In genomic region chr4:53702334-53703266, GRCh38 we compare ENCODE assay signal across 8 cellular contexts.
A peak's percentile ranks its signal among the peaks of the same experiment; 100 is the strongest.
DNase-seq lines count a peak whose midpoint lies in the region; ATAC-seq and TF ChIP-seq lines count a peak whose summit lies in the region.

No MANE protein-coding gene starts in this region.

- intact Hi-C loops in natural killer cell (cut with micrococcal nuclease), result loop anchor here (10.0 kb wide), 1 partner anchor 532 kb away; no protein-coding TSS in a partner anchor

- DNase-seq in AG04450 (ENCODE audit: low read depth, low spot score) (no peak), NCI-H128 (lab: John Stamatoyannopoulos, UW; ENCODE audit: unreplicated experiment) (peak; percentile 18), T1000 (lab: John Stamatoyannopoulos, UW) (peak; percentile 64), fibroblast of peridontal ligament (ENCODE audit: extremely low read depth) (peak; percentile 72), natural killer cell (no peak)
- no peak for DNase-seq in stimulated activated CD4-positive, alpha-beta T cell treated with anti-CD3 and anti-CD28 coated beads, Interleukin-15, amount 100 ng/mL, for 24 hours

- peak overlapping the region; percentile 73 for H3K27ac ChIP-seq in AG04450 (ENCODE audit: low read depth, low read length)

- H3K27ac Mint-ChIP-seq in natural killer cell, result peak overlapping the region; percentile 59 to 74

- no peaks in the 10 kb centered on the region for H3K9me3 ChIP-seq in AG04450 (ENCODE audit: control insufficient read depth, insufficient read depth, low read length)

- ATAC-seq in GM18499 (IDR thresholded peaks at IDR 0.05; ENCODE audit: insufficient read depth, unreplicated experiment) (peak; percentile 61), HG02759 (IDR thresholded peaks at IDR 0.05; ENCODE audit: unreplicated experiment) (peak; percentile 77), natural killer cell (peak; percentile 56 to 82 (median 58))

- H3K9me3 Mint-ChIP-seq in natural killer cell, result no peaks in the 10 kb centered on the region

- TF ChIP-seq CTCF in AG04450 (IDR thresholded peaks at IDR 0.05; ENCODE audit: low read depth, low read length), result peak; percentile 35; the same call in 1 of the 2 replicates
- no peak for TF ChIP-seq CTCF in natural killer cell (IDR thresholded peaks at IDR 0.05)

- peaks cover 0 to 2% of the 10 kb centered on the region in 2 donors for H3K27me3 Mint-ChIP-seq in natural killer cell (ENCODE audit: low read depth in 2 of 2)

- H3K4me1 Mint-ChIP-seq in natural killer cell, result peaks cover 15 to 16% of the 10 kb centered on the region in 2 donors

- POLR2A ChIA-PET in AG04450 (lab: Yijun Ruan, JAX), result no interaction called here

- H3K27me3 ChIP-seq in AG04450 (ENCODE audit: control insufficient read depth, insufficient read depth, low read length), result no peaks in the 10 kb centered on the region

- H3K36me3 Mint-ChIP-seq in natural killer cell, result no peaks in the 10 kb centered on the region

- H3K4me3 ChIP-seq in AG04450 (ENCODE audit: low read depth, low read length), result peak overlapping the region; percentile 12

- H3K4me3 Mint-ChIP-seq in natural killer cell, result peak overlapping the region; percentile 60

- CTCF ChIA-PET in AG04450 (lab: Charles Lee), result interaction anchor here (0.5 to 1.7 kb wide), 11 partner anchors 8 to 526 kb away, joined by 3 to 6 read pairs (median 4); partner anchors contain the start of gene PDGFRA

Comparison
In these comparisons a context has a peak if more than half of its experiments do, and no peak if none do; other contexts are left out.
1. DNase-seq: peak in NCI-H128 (single experiment), T1000 (single experiment) and fibroblast of peridontal ligament (single experiment); none in AG04450 (single experiment), natural killer cell (single experiment) and stimulated activated CD4-positive, alpha-beta T cell treated with anti-CD3 and anti-CD28 coated beads, Interleukin-15, amount 100 ng/mL, for 24 hours (single experiment).
2. Peak in every context shown above with its lines, with median percentiles within 50 percentile points of each other: ATAC-seq.